Comparison of ENCODE assay signal across 23 cellular contexts in the genomic region with DNA sequence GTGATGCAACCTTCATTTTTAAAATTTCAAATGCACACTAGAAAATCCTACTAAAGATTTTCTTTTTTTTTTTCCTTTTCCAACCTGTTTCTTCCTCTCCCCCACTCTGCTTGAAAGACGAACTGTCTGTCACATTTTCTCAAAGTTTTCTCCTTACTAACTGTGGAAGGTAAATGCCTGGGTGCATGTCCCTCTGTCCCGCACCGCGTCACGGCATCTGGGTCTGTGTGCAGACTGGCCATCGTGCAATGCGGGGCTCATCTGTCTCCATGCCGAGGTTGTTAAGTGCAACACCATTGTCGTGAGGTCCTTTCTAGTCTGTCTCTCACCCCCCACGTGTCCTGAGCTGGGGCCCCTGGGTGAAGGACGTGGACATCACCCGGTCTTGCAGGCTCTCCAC. TPM values are rescaled to one million over a fixed set of nuclear protein-coding genes. Genes with fewer than 3 reads are reported as not detected.
A peak's percentile ranks its signal among the peaks of the same experiment; 100 is the strongest.
DNase-seq lines count a peak whose midpoint lies in the region; ATAC-seq, FAIRE-seq and TF ChIP-seq lines count a peak whose summit lies in the region.
"Had no signal": no experiment of that assay in that cellular context is flagged by ENCODE, and none has a peak within 500 bp of the region (broad histone marks: within the 10 kb centered on the region; RNA-seq: fewer than 3 reads in every experiment).

No MANE protein-coding gene starts in this region.

- H3K27ac Mint-ChIP-seq in stimulated activated naive CD8-positive, alpha-beta T cell treated with anti-CD3 and anti-CD28 coated beads, Interleukin-15, amount 100 ng/mL, for 72 hours: peak overlapping the region; percentile 22 to 67

- TF ChIP-seq RAD21 in SK-N-SH (IDR thresholded peaks at IDR 0.05; ENCODE audit: low read length): no peak

- ATAC-seq in SK-N-SH treated with all-trans-retinoic acid at 6 μM for 48 hours (no peak), HG02642 (IDR thresholded peaks at IDR 0.05; ENCODE audit: poor library complexity, unreplicated experiment) (no peak)
- no peak for ATAC-seq in stimulated activated naive CD8-positive, alpha-beta T cell treated with anti-CD3 and anti-CD28 coated beads, Interleukin-15, amount 100 ng/mL, for 72 hours
- ATAC-seq in stimulated activated naive CD8-positive, alpha-beta T cell treated with anti-CD3 and anti-CD28 coated beads, Interleukin-15, Interleukin-2, amounts not matched to agents 100 U/mL and 50 U/mL, for 24 hours: no peak
- ATAC-seq: HepG2 had no signal

- DNase-seq in SK-N-SH: peak; percentile 12
- DNase-seq in stimulated activated naive CD8-positive, alpha-beta T cell treated with anti-CD3 and anti-CD28 coated beads, Interleukin-15, amount 100 ng/mL, for 72 hours: no peak
- no peak for DNase-seq in stimulated activated naive CD8-positive, alpha-beta T cell treated with anti-CD3 and anti-CD28 coated beads, Interleukin-15, Interleukin-2, amounts not matched to agents 100 U/mL and 50 U/mL, for 24 hours
- DNase-seq in kidney: peak; percentile 43
- no peak for DNase-seq in activated effector memory CD4-positive, alpha-beta T cell treated with Interleukin-2 at 50 U/mL for 16 hours
- no peak for DNase-seq in D721Med (ENCODE audit: insufficient read length, low spot score)
- DNase-seq: BE2C; CD8-positive, alpha-beta memory T cell; DMS 273 treated with DMSO at 0.1 percent for 48 hours; GDM1; NCI-H1436; NCI-H2029; NCI-H2171; NCI-H446; NCI-H69 had no signal

- no peak for FAIRE-seq in kidney (lab: Jason Lieb, UNC)
- no peak for FAIRE-seq in D721Med (lab: Jason Lieb, UNC)
- FAIRE-seq: GM12892, H54, HepG2, RCC 7860 had no signal

- H3F3A ChIP-seq in SK-N-SH (replicated peaks; ENCODE audit: insufficient read depth): peaks cover 33% of the 10 kb centered on the region

- no peaks in the 10 kb centered on the region for H3K27me3 ChIP-seq in SK-N-SH (ENCODE audit: insufficient read depth)
- H3K27me3 ChIP-seq: BE2C had no signal

- no peaks in the 10 kb centered on the region for H3K4me1 Mint-ChIP-seq in stimulated activated naive CD8-positive, alpha-beta T cell treated with anti-CD3 and anti-CD28 coated beads, Interleukin-15, amount 100 ng/mL, for 72 hours

- H3K79me2 ChIP-seq in SK-N-SH (ENCODE audit: insufficient read depth): peaks cover 27% of the 10 kb centered on the region; the same call in 1 of the 2 replicates

- no peaks in the 10 kb centered on the region for H3K9me3 Mint-ChIP-seq in stimulated activated naive CD8-positive, alpha-beta T cell treated with anti-CD3 and anti-CD28 coated beads, Interleukin-15, amount 100 ng/mL, for 72 hours
- H3K9me3 Mint-ChIP-seq: CD8-positive, alpha-beta memory T cell had no signal

- no peak overlapping the region for H2AFZ ChIP-seq in SK-N-SH (ENCODE audit: low read depth)

- no peaks in the 10 kb centered on the region for H3K9me2 ChIP-seq in SK-N-SH

- H3K27me3 Mint-ChIP-seq in stimulated activated naive CD8-positive, alpha-beta T cell treated with anti-CD3 and anti-CD28 coated beads, Interleukin-15, amount 100 ng/mL, for 72 hours: no peaks in the 10 kb centered on the region

- H3K36me3 ChIP-seq in SK-N-SH (replicated peaks in 1 of 2; ENCODE audit: control insufficient read depth in 1 of 2, insufficient read depth in 2 of 2, low read length in 1 of 2): peaks cover 67 to 70% of the 10 kb centered on the region in 2 experiments
- peaks cover 7 to 17% of the 10 kb centered on the region in 2 donors for H3K36me3 ChIP-seq in kidney (ENCODE audit: control insufficient read depth in 1 of 2, insufficient read depth in 2 of 2, low read length in 2 of 2)
- H3K36me3 ChIP-seq: BE2C had no signal

- H3K9me3 ChIP-seq in SK-N-SH (no peaks in the 10 kb centered on the region), kidney (ENCODE audit: control insufficient read depth in 1 of 2, low read length in 2 of 2) (no peaks in the 10 kb centered on the region)
- H3K9me3 ChIP-seq: BE2C had no signal

- POLR2A ChIA-PET in SK-N-SH (lab: Yijun Ruan, JAX): no interaction called here

- TF ChIP-seq CTCF in SK-N-SH (IDR thresholded peaks at IDR 0.05) (no peak), kidney (IDR thresholded peaks at IDR 0.05; ENCODE audit: borderline replicate concordance, extremely low read depth, insufficient read depth) (no peak), D721Med (IDR thresholded peaks at IDR 0.05; ENCODE audit: insufficient read depth, missing control alignments) (no peak)

- CTCF ChIA-PET in SK-N-SH (lab: Yijun Ruan, JAX): no interaction called here

- no peak overlapping the region for H3K27ac ChIP-seq in SK-N-SH (ENCODE audit: low read depth in 2 of 2, low read length in 1 of 2)
- no peak overlapping the region for H3K27ac ChIP-seq in kidney (ENCODE audit: low read depth in 2 of 2, low read length in 2 of 2)
- H3K27ac ChIP-seq: 22Rv1, KMS-11 had no signal

- intact Hi-C loops in kidney (cut with DNase I): no loop called here

- no peak overlapping the region for H3K4me2 ChIP-seq in SK-N-SH
- H3K4me2 ChIP-seq: KMS-11 had no signal

- no peak for TF ChIP-seq EP300 in SK-N-SH (IDR thresholded peaks at IDR 0.05; ENCODE audit: borderline replicate concordance in 1 of 2, low read depth in 1 of 2, low read length in 1 of 2)

- H4K20me1 ChIP-seq in SK-N-SH (ENCODE audit: insufficient read depth): no peaks in the 10 kb centered on the region

- H3K4me1 ChIP-seq in SK-N-SH (ENCODE audit: control insufficient read depth in 1 of 2, insufficient read depth in 2 of 2, low read depth in 1 of 2, low read length in 1 of 2): peaks cover 0 to 11% of the 10 kb centered on the region in 2 experiments; a peak in 1 of 4 replicates
- H3K4me1 ChIP-seq in kidney (ENCODE audit: control insufficient read depth in 1 of 2, insufficient read depth in 1 of 2, low read depth in 1 of 2, low read length in 2 of 2): peaks cover 0 to 3% of the 10 kb centered on the region in 2 donors

- H3K4me3 Mint-ChIP-seq in stimulated activated naive CD8-positive, alpha-beta T cell treated with anti-CD3 and anti-CD28 coated beads, Interleukin-15, amount 100 ng/mL, for 72 hours: no peak overlapping the region
- H3K4me3 Mint-ChIP-seq: CD8-positive, alpha-beta memory T cell had no signal

- H3K4me3 ChIP-seq in SK-N-SH (ENCODE audit: low read depth in 2 of 2, low read length in 1 of 2) (no peak overlapping the region), kidney (ENCODE audit: low read length in 2 of 2) (no peak overlapping the region)

- WGBS in SK-N-SH (ENCODE audit: low lambda C conversion rate): 97% methylated on average over 12 of the region's 12 CpGs

- H3K9ac ChIP-seq in SK-N-SH (no peak overlapping the region), kidney (ENCODE audit: low read length in 2 of 2) (no peak overlapping the region)
- H3K9ac ChIP-seq: KMS-11 had no signal

TF ChIP-seq in SK-N-SH, 30 proteins besides CTCF, POLR2A, EP300 and RAD21 (continues in another document):
- no peak for TF ChIP-seq POLR2AphosphoS5 (IDR thresholded peaks at IDR 0.05; ENCODE audit: low read depth, low read length)

TF ChIP-seq in SK-N-SH treated with all-trans-retinoic acid at 6 μM for 48 hours, 23 proteins besides CTCF, POLR2A, EP300 and RAD21 (continues in another document):
- TF ChIP-seq GLIS3 (CRISPR knock-in tag; IDR thresholded peaks at IDR 0.05) (no peak), TCF4 (CRISPR knock-in tag; IDR thresholded peaks at IDR 0.05; ENCODE audit: borderline replicate concordance) (no peak), CSDC2 (CRISPR knock-in tag; IDR thresholded peaks at IDR 0.05) (no peak), RARB (CRISPR knock-in tag; IDR thresholded peaks at IDR 0.05) (no peak), ISL1 (CRISPR knock-in tag; IDR thresholded peaks at IDR 0.05) (no peak), PPARA (CRISPR knock-in tag; IDR thresholded peaks at IDR 0.05; ENCODE audit: borderline replicate concordance) (no peak), ZNF565 (CRISPR knock-in tag; conservative IDR thresholded peaks at IDR 0.05; ENCODE audit: low read depth) (no peak)
- TF ChIP-seq, protein P1, sequence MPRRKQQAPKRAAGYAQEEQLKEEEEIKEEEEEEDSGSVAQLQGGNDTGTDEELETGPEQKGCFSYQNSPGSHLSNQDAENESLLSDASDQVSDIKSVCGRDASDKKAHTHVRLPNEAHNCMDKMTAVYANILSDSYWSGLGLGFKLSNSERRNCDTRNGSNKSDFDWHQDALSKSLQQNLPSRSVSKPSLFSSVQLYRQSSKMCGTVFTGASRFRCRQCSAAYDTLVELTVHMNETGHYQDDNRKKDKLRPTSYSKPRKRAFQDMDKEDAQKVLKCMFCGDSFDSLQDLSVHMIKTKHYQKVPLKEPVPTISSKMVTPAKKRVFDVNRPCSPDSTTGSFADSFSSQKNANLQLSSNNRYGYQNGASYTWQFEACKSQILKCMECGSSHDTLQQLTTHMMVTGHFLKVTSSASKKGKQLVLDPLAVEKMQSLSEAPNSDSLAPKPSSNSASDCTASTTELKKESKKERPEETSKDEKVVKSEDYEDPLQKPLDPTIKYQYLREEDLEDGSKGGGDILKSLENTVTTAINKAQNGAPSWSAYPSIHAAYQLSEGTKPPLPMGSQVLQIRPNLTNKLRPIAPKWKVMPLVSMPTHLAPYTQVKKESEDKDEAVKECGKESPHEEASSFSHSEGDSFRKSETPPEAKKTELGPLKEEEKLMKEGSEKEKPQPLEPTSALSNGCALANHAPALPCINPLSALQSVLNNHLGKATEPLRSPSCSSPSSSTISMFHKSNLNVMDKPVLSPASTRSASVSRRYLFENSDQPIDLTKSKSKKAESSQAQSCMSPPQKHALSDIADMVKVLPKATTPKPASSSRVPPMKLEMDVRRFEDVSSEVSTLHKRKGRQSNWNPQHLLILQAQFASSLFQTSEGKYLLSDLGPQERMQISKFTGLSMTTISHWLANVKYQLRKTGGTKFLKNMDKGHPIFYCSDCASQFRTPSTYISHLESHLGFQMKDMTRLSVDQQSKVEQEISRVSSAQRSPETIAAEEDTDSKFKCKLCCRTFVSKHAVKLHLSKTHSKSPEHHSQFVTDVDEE (CRISPR knock-in tag; IDR thresholded peaks at IDR 0.05): no peak
- TF ChIP-seq, protein P2, sequence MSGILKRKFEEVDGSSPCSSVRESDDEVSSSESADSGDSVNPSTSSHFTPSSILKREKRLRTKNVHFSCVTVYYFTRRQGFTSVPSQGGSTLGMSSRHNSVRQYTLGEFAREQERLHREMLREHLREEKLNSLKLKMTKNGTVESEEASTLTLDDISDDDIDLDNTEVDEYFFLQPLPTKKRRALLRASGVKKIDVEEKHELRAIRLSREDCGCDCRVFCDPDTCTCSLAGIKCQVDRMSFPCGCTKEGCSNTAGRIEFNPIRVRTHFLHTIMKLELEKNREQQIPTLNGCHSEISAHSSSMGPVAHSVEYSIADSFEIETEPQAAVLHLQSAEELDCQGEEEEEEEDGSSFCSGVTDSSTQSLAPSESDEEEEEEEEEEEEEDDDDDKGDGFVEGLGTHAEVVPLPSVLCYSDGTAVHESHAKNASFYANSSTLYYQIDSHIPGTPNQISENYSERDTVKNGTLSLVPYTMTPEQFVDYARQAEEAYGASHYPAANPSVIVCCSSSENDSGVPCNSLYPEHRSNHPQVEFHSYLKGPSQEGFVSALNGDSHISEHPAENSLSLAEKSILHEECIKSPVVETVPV (CRISPR knock-in tag; IDR thresholded peaks at IDR 0.05): no peak

RNA-seq across cellular contexts. Expression of a gene that starts 28.4 kb away (rescaled TPM):
- 33.0 and 59.7 TPM in 2 replicates for polyA plus RNA-seq in SK-N-SH (2012; rRNA removed)
- polyA plus RNA-seq in SK-N-SH (2012; cell fraction: cytosol; rRNA removed): 22.0 and 28.4 TPM in 2 replicates
- polyA plus RNA-seq in SK-N-SH (2012; cell fraction: nucleus; rRNA removed): 122 and 146 TPM in 2 replicates
- 141 TPM for total RNA-seq in kidney
- polyA plus RNA-seq in kidney (ENCODE audit: insufficient read depth, low read depth, low replicate concordance): 34.9 TPM

Comparison
In these comparisons a context has a peak if more than half of its experiments do, and no peak if none do; other contexts are left out.
1. DNase-seq: peak in SK-N-SH (single experiment) and kidney (single experiment); none in stimulated activated naive CD8-positive, alpha-beta T cell treated with anti-CD3 and anti-CD28 coated beads, Interleukin-15, amount 100 ng/mL, for 72 hours (0 of 2), stimulated activated naive CD8-positive, alpha-beta T cell treated with anti-CD3 and anti-CD28 coated beads, Interleukin-15, Interleukin-2, amounts not matched to agents 100 U/mL and 50 U/mL, for 24 hours (single experiment), activated effector memory CD4-positive, alpha-beta T cell treated with Interleukin-2 at 50 U/mL for 16 hours (single experiment) and D721Med (single experiment).